Comparison of ENCODE assay signal across 9 cellular contexts in genomic region chr1:202615501-202616354, GRCh38.
DNase-seq lines count a peak whose midpoint lies in the region; ATAC-seq, FAIRE-seq and TF ChIP-seq lines count a peak whose summit lies in the region.
"Had no signal": no experiment of that assay in that cellular context is flagged by ENCODE, and none has a peak within 500 bp of the region (broad histone marks: within the 10 kb centered on the region; RNA-seq: fewer than 3 reads in every experiment).

No MANE protein-coding gene starts in this region.

- in situ Hi-C loops in astrocyte of the spinal cord (cut with HindIII; ENCODE audit: low sequenced_read_pairs) = no loop called here

- peaks cover 0 to 13% (median 5%) of the 10 kb centered on the region in 3 donors for H3K27me3 Mint-ChIP-seq in naive B cell

- peak overlapping the region; percentile 61 for H3K4me2 ChIP-seq in KMS-11
- H3K4me2 ChIP-seq: PC-9 had no signal

- no peaks in the 10 kb centered on the region for H3K36me3 ChIP-seq in KMS-11 (ENCODE audit: insufficient read depth)
- no peaks in the 10 kb centered on the region for H3K36me3 ChIP-seq in kidney (ENCODE audit: control insufficient read depth in 1 of 2, insufficient read depth in 2 of 2, low read length in 2 of 2)

- DNase-seq in GM12865 (ENCODE audit: low read depth) = peak; percentile 87
- DNase-seq in astrocyte of the spinal cord (ENCODE audit: low read depth, low spot score) = peak; percentile 75
- DNase-seq in naive B cell = peak; percentile 70
- DNase-seq in COLO829 (ENCODE audit: low spot score) = no peak
- no peak for DNase-seq in NCI-H446 treated with DMSO at 0.1 percent for 48 hours (lab: John Stamatoyannopoulos, UW)
- no peak for DNase-seq in kidney

- no peaks in the 10 kb centered on the region for H3K9me3 ChIP-seq in kidney (ENCODE audit: control insufficient read depth in 1 of 2, low read length in 2 of 2)

- peaks cover 42 to 63% (median 51%) of the 10 kb centered on the region in 3 donors for H3K4me1 Mint-ChIP-seq in naive B cell

- no peaks in the 10 kb centered on the region for H3K79me2 ChIP-seq in KMS-11 (ENCODE audit: insufficient read depth, low read depth)

- peaks cover 26% of the 10 kb centered on the region for H3K4me1 ChIP-seq in KMS-11 (ENCODE audit: low read depth, poor library complexity, severe bottlenecking)
- H3K4me1 ChIP-seq in kidney (ENCODE audit: control insufficient read depth in 1 of 2, insufficient read depth in 1 of 2, low read depth in 1 of 2, low read length in 2 of 2) = peaks cover 0 to 12% of the 10 kb centered on the region in 2 donors

- no peak overlapping the region for H2AFZ ChIP-seq in KMS-11 (ENCODE audit: low read depth)
- H2AFZ ChIP-seq: PC-9 had no signal

- H3K4me3 Mint-ChIP-seq in naive B cell = peak overlapping the region; percentile 47 to 91 (median 80)

- H3K9me3 Mint-ChIP-seq in naive B cell = no peaks in the 10 kb centered on the region

- H4K20me1 ChIP-seq in KMS-11 (ENCODE audit: insufficient read depth) = no peaks in the 10 kb centered on the region

- intact Hi-C loops in kidney (cut with DNase I) = no loop called here

- H3K27ac ChIP-seq in KMS-11 (no peak overlapping the region), kidney (ENCODE audit: low read depth in 2 of 2, low read length in 2 of 2) (peak overlapping the region in 1 of 2 donors; percentile 43)
- H3K27ac ChIP-seq: PC-9 had no signal

- H3K36me3 Mint-ChIP-seq in naive B cell = no peaks in the 10 kb centered on the region

- no peak for TF ChIP-seq CTCF in GM12865 (IDR thresholded peaks at IDR 0.05; ENCODE audit: insufficient read depth, low read depth, low read length, missing control alignments)
- TF ChIP-seq CTCF in KMS-11 (conservative IDR thresholded peaks at IDR 0.05; ENCODE audit: low read depth, low read length) = no peak
- TF ChIP-seq CTCF in astrocyte of the spinal cord (IDR thresholded peaks at IDR 0.05; ENCODE audit: low read depth, low read length) = no peak
- no peak for TF ChIP-seq CTCF in kidney (IDR thresholded peaks at IDR 0.05; ENCODE audit: borderline replicate concordance, extremely low read depth, insufficient read depth)

- ATAC-seq in GM21737 (IDR thresholded peaks at IDR 0.05; ENCODE audit: unreplicated experiment) (peak; percentile 70), naive B cell (ENCODE audit: low read depth in 2 of 2) (peak; percentile 93 to 95)

- no peak overlapping the region for H3K9ac ChIP-seq in KMS-11
- H3K9ac ChIP-seq in kidney (ENCODE audit: low read length in 2 of 2) = peak overlapping the region in 1 of 2 donors; percentile 40

- H3K4me3 ChIP-seq in GM12865 (ENCODE audit: low read depth, low read length) = peak overlapping the region; percentile 22; the same call in 1 of the 2 replicates
- H3K4me3 ChIP-seq in KMS-11 (IDR thresholded peaks at IDR 0.05; ENCODE audit: insufficient read depth, low read depth, low read length) = no peak overlapping the region
- no peak overlapping the region for H3K4me3 ChIP-seq in astrocyte of the spinal cord (ENCODE audit: low read depth, low read length)
- no peak overlapping the region for H3K4me3 ChIP-seq in kidney (ENCODE audit: low read length in 2 of 2)
- H3K4me3 ChIP-seq: PC-9 had no signal

- H3K27me3 ChIP-seq in KMS-11 (ENCODE audit: insufficient read depth, low read depth) = no peaks in the 10 kb centered on the region

- peak overlapping the region; percentile 47 to 96 (median 77) for H3K27ac Mint-ChIP-seq in naive B cell

- no peak for FAIRE-seq in kidney (lab: Jason Lieb, UNC)

Comparison
In these comparisons a context has a peak if more than half of its experiments do, and no peak if none do; other contexts are left out.
1. DNase-seq: peak in GM12865 (single experiment), astrocyte of the spinal cord (single experiment) and naive B cell (single experiment); none in COLO829 (single experiment), NCI-H446 treated with DMSO at 0.1 percent for 48 hours (single experiment) and kidney (single experiment).